Comparison of ENCODE assay signal across 28 cellular contexts in the genomic region with DNA sequence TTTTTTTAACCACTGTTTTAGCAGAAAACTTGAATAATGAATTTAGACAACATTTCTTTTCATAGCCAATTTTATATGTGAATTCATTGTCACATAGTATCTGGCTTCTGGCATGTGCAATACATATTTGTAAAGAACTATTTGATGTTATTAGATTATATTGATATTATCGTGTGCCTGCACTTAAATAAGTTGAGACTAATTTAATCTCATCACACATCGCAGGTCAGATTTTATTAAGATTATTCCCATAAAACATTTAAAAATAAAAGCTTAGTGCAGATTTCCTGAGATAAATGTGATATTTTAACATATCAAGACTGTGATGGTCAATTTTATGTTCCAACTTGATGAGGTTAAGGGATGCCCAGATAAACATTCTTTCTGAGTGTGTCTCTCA.
"Had no signal": no experiment of that assay in that cellular context is flagged by ENCODE, and none has a peak within 500 bp of the region (broad histone marks: within the 10 kb centered on the region; RNA-seq: fewer than 3 reads in every experiment).

No MANE protein-coding gene starts in this region.

- H3K9me3 ChIP-seq: stomach, suprapubic skin, testis, thoracic aorta, thyroid gland, tibial artery, tibial nerve, transverse colon, upper lobe of left lung, upper lobe of right lung, uterus, vagina had no signal

- H3K27ac ChIP-seq: stomach, suprapubic skin, testis, thoracic aorta, thyroid gland, tibial artery, tibial nerve, transverse colon, upper lobe of left lung, upper lobe of right lung, uterus, vagina had no signal

- DNase-seq: stimulated activated CD4-positive, alpha-beta T cell treated with anti-CD3 and anti-CD28 coated beads, Interleukin-2, amount 100 ng/mL, for 48 hours; stimulated activated CD4-positive, alpha-beta T cell treated with anti-CD3 and anti-CD28 coated beads, Interleukin-4, amount 100 ng/mL, for 1 hour; stimulated activated CD4-positive, alpha-beta T cell treated with anti-CD3 and anti-CD28 coated beads, Interleukin-4, amount 100 ng/mL, for 24 hours; stimulated activated CD4-positive, alpha-beta T cell treated with anti-CD3 and anti-CD28 coated beads, Interleukin-4, amount 100 ng/mL, for 4 hours; stimulated activated CD8-positive, alpha-beta memory T cell treated with anti-CD3 and anti-CD28 coated beads, Interleukin-4, amount 100 ng/mL, for 48 hours; stimulated activated naive B cell treated with anti-CD40 and anti-IgM and Interleukin-4, amounts not matched to agents 10 μg/mL and 1 μg/mL and 100 μg/mL, for 72 hours; stimulated activated naive CD4-positive, alpha-beta T cell; stimulated activated naive CD4-positive, alpha-beta T cell treated with Interleukin-2 at 50 U/mL for 16 hours; stimulated activated naive CD8-positive, alpha-beta T cell treated with anti-CD3 and anti-CD28 coated beads, Interleukin-15, amount 100 ng/mL, for 72 hours; stimulated activated naive CD8-positive, alpha-beta T cell treated with anti-CD3 and anti-CD28 coated beads, Interleukin-15, Interleukin-2, amounts not matched to agents 100 U/mL and 50 U/mL, for 24 hours; stomach; substantia nigra; testis; thyroid gland; tibial artery; transverse colon; trophoblast cell; upper lobe of left lung; upper lobe of right lung; uterus had no signal

- H3K36me3 ChIP-seq: stomach, suprapubic skin, thoracic aorta, thyroid gland, tibial artery, tibial nerve, transverse colon, upper lobe of left lung, upper lobe of right lung, uterus, vagina had no signal

- H3K4me1 Mint-ChIP-seq: stimulated activated effector memory CD8-positive, alpha-beta T cell treated with anti-CD3 and anti-CD28 coated beads, Interleukin-12 subunit alpha, Interleukin-12 subunit beta, amount 100 ng/mL, for 72 hours; stimulated activated memory B cell treated with anti-CD40 and anti-IgM and Interleukin-4, amounts not matched to agents 10 μg/mL and 1 μg/mL and 100 μg/mL, for 72 hours; stimulated activated naive B cell treated with anti-CD40 and anti-IgM and Interleukin-4, amounts not matched to agents 10 μg/mL and 1 μg/mL and 100 μg/mL, for 72 hours; stimulated activated naive CD8-positive, alpha-beta T cell treated with anti-CD3 and anti-CD28 coated beads, Interleukin-15, amount 100 ng/mL, for 72 hours had no signal

- H3K4me1 ChIP-seq: stomach, suprapubic skin, testis, thyroid gland, tibial artery, tibial nerve, transverse colon, upper lobe of left lung, upper lobe of right lung, uterus, vagina had no signal

- ATAC-seq: stimulated activated effector memory CD8-positive, alpha-beta T cell treated with anti-CD3 and anti-CD28 coated beads, Interleukin-12 subunit alpha, Interleukin-12 subunit beta, amount 100 ng/mL, for 72 hours; stimulated activated memory B cell treated with anti-CD40 and anti-IgM and Interleukin-4, amounts not matched to agents 10 μg/mL and 1 μg/mL and 100 μg/mL, for 72 hours; stimulated activated naive B cell treated with anti-CD40 and anti-IgM and Interleukin-4, amounts not matched to agents 10 μg/mL and 1 μg/mL and 100 μg/mL, for 72 hours; stimulated activated naive CD8-positive, alpha-beta T cell treated with anti-CD3 and anti-CD28 coated beads, Interleukin-15, amount 100 ng/mL, for 72 hours; stimulated activated naive CD8-positive, alpha-beta T cell treated with anti-CD3 and anti-CD28 coated beads, Interleukin-15, Interleukin-2, amounts not matched to agents 100 U/mL and 50 U/mL, for 24 hours; upper lobe of right lung had no signal

- H3K27ac Mint-ChIP-seq: stimulated activated effector memory CD8-positive, alpha-beta T cell treated with anti-CD3 and anti-CD28 coated beads, Interleukin-12 subunit alpha, Interleukin-12 subunit beta, amount 100 ng/mL, for 72 hours; stimulated activated memory B cell treated with anti-CD40 and anti-IgM and Interleukin-4, amounts not matched to agents 10 μg/mL and 1 μg/mL and 100 μg/mL, for 72 hours; stimulated activated naive B cell treated with anti-CD40 and anti-IgM and Interleukin-4, amounts not matched to agents 10 μg/mL and 1 μg/mL and 100 μg/mL, for 72 hours; stimulated activated naive CD8-positive, alpha-beta T cell treated with anti-CD3 and anti-CD28 coated beads, Interleukin-15, amount 100 ng/mL, for 72 hours; stimulated activated naive CD8-positive, alpha-beta T cell treated with anti-CD3 and anti-CD28 coated beads, Interleukin-15, Interleukin-2, amounts not matched to agents 100 ng/mL and 50 ng/mL, for 24 hours; type B pancreatic cell had no signal

- H3K9me3 Mint-ChIP-seq: type B pancreatic cell had no signal

- H3K36me3 Mint-ChIP-seq: stimulated activated effector memory CD8-positive, alpha-beta T cell treated with anti-CD3 and anti-CD28 coated beads, Interleukin-12 subunit alpha, Interleukin-12 subunit beta, amount 100 ng/mL, for 72 hours; stimulated activated memory B cell treated with anti-CD40 and anti-IgM and Interleukin-4, amounts not matched to agents 10 μg/mL and 1 μg/mL and 100 μg/mL, for 72 hours; stimulated activated naive B cell treated with anti-CD40 and anti-IgM and Interleukin-4, amounts not matched to agents 10 μg/mL and 1 μg/mL and 100 μg/mL, for 72 hours; type B pancreatic cell had no signal

- H3K4me3 ChIP-seq: stomach, suprapubic skin, testis, thoracic aorta, thyroid gland, tibial artery, tibial nerve, transverse colon, upper lobe of left lung, upper lobe of right lung, uterus, vagina had no signal

- H3K27me3 ChIP-seq: stomach, suprapubic skin, testis, thyroid gland, tibial artery, tibial nerve, transverse colon, upper lobe of left lung, upper lobe of right lung, uterus, vagina had no signal

- H3K27me3 Mint-ChIP-seq: stimulated activated memory B cell treated with anti-CD40 and anti-IgM and Interleukin-4, amounts not matched to agents 10 μg/mL and 1 μg/mL and 100 μg/mL, for 72 hours; stimulated activated naive B cell treated with anti-CD40 and anti-IgM and Interleukin-4, amounts not matched to agents 10 μg/mL and 1 μg/mL and 100 μg/mL, for 72 hours; stimulated activated naive CD8-positive, alpha-beta T cell treated with anti-CD3 and anti-CD28 coated beads, Interleukin-15, amount 100 ng/mL, for 72 hours; stimulated activated naive CD8-positive, alpha-beta T cell treated with anti-CD3 and anti-CD28 coated beads, Interleukin-15, Interleukin-2, amounts not matched to agents 100 ng/mL and 50 ng/mL, for 24 hours had no signal

- H3K4me3 Mint-ChIP-seq: stimulated activated effector memory CD8-positive, alpha-beta T cell treated with anti-CD3 and anti-CD28 coated beads, Interleukin-12 subunit alpha, Interleukin-12 subunit beta, amount 100 ng/mL, for 72 hours; stimulated activated memory B cell treated with anti-CD40 and anti-IgM and Interleukin-4, amounts not matched to agents 10 μg/mL and 1 μg/mL and 100 μg/mL, for 72 hours; stimulated activated naive B cell treated with anti-CD40 and anti-IgM and Interleukin-4, amounts not matched to agents 10 μg/mL and 1 μg/mL and 100 μg/mL, for 72 hours; stimulated activated naive CD8-positive, alpha-beta T cell treated with anti-CD3 and anti-CD28 coated beads, Interleukin-15, amount 100 ng/mL, for 72 hours; stimulated activated naive CD8-positive, alpha-beta T cell treated with anti-CD3 and anti-CD28 coated beads, Interleukin-15, Interleukin-2, amounts not matched to agents 100 ng/mL and 50 ng/mL, for 24 hours; type B pancreatic cell had no signal
